8 cellular contexts compared by ENCODE assay signal in the genomic region with DNA sequence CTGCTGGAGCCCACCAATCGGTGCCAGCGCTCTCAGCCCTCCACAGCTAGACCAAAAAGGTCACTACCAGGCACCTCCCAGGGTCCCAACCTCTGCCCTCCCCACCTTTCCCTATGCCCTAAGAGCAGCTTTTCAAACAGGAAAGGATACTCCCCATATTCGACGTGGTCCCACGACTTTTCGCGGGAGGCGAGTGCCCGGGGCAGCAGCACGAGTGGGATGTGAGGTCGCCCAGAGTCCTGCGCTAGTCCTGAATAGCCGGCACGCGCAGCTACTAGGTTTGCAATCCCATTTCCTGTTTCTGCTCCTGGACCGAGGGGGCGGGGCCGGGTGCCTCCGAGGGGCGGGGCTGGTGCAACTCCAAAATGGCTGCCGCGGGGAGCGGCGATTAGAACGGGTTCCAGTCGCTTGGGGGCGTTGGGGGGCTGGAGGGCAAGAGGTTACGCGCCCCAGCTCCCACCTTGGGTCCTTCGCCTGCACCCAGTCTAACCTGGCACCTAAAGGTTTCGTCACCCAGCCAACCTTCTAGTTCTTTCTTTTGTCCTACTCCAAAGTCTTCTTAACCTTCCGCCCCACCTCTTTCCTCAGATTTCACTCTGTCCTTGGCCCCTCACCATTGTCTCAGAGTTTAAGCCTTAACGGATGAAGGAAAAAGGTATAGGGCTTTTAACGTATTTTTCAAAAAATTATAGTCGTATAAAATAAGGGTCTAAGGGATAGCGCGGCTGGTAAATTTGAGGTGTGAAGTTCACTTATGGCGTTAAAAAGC.
DNase-seq lines count a peak whose midpoint lies in the region; ATAC-seq and TF ChIP-seq lines count a peak whose summit lies in the region.

No MANE protein-coding gene starts in this region.

- H2AFZ ChIP-seq in SK-N-SH (ENCODE audit: low read depth), result no peak overlapping the region
- H2AFZ ChIP-seq in Karpas-422 (ENCODE audit: low read length), result no peak overlapping the region

- WGBS in SK-N-SH (ENCODE audit: low lambda C conversion rate), result 47% methylated on average over 27 of the region's 38 CpGs

- H3K9me2 ChIP-seq in SK-N-SH (no peaks in the 10 kb centered on the region), Karpas-422 (replicated peaks; ENCODE audit: insufficient read depth, low read length) (no peaks in the 10 kb centered on the region)

- no peaks in the 10 kb centered on the region for H3K4me1 ChIP-seq in SK-N-SH (ENCODE audit: control insufficient read depth in 1 of 2, insufficient read depth in 2 of 2, low read depth in 1 of 2, low read length in 1 of 2)
- no peaks in the 10 kb centered on the region for H3K4me1 ChIP-seq in Karpas-422 (ENCODE audit: low read length)

- POLR2A ChIA-PET in SK-N-SH (lab: Yijun Ruan, JAX), result no interaction called here

- H3K9me3 ChIP-seq in SK-N-SH (no peaks in the 10 kb centered on the region), Karpas-422 (ENCODE audit: low read length) (no peaks in the 10 kb centered on the region)

- H3K4me2 ChIP-seq in SK-N-SH (0 out of 2 replicates have a peak overlapping the region, but pooled peaks have one; percentile 15), Karpas-422 (ENCODE audit: low read depth, low read length, poor library complexity, severe bottlenecking) (no peak overlapping the region)

- H3K4me3 ChIP-seq in SK-N-SH (ENCODE audit: low read depth in 2 of 2, low read length in 1 of 2) (no peak overlapping the region), Karpas-422 (ENCODE audit: low read length) (no peak overlapping the region)

- no peaks in the 10 kb centered on the region for H3K27me3 ChIP-seq in SK-N-SH (ENCODE audit: insufficient read depth)
- no peaks in the 10 kb centered on the region for H3K27me3 ChIP-seq in Karpas-422 (ENCODE audit: low read length)

- no peaks in the 10 kb centered on the region for H3K9me3 Mint-ChIP-seq in activated T-cell treated with anti-CD3 and anti-CD28 coated beads, Interleukin-2, amount 50 U/mL, for 4 hours
- H3K9me3 Mint-ChIP-seq in stimulated activated naive CD8-positive, alpha-beta T cell treated with anti-CD3 and anti-CD28 coated beads, Interleukin-15, Interleukin-2, amounts not matched to agents 100 ng/mL and 50 ng/mL, for 24 hours, result no peaks in the 10 kb centered on the region

- H3K79me2 ChIP-seq in SK-N-SH (ENCODE audit: insufficient read depth), result no peaks in the 10 kb centered on the region
- no peaks in the 10 kb centered on the region for H3K79me2 ChIP-seq in Karpas-422 (ENCODE audit: low read length)

- TF ChIP-seq EP300 in SK-N-SH (IDR thresholded peaks at IDR 0.05; ENCODE audit: borderline replicate concordance in 1 of 2, low read depth in 1 of 2, low read length in 1 of 2), result no peak

- H3K36me3 ChIP-seq in SK-N-SH (replicated peaks in 1 of 2; ENCODE audit: control insufficient read depth in 1 of 2, insufficient read depth in 2 of 2, low read length in 1 of 2) (no peaks in the 10 kb centered on the region), Karpas-422 (ENCODE audit: insufficient read depth, low read length) (no peaks in the 10 kb centered on the region)

- H4K20me1 ChIP-seq in SK-N-SH (ENCODE audit: insufficient read depth), result no peaks in the 10 kb centered on the region
- H4K20me1 ChIP-seq in Karpas-422 (ENCODE audit: insufficient read depth, low read depth, low read length), result no peaks in the 10 kb centered on the region

- H3K27ac Mint-ChIP-seq in stimulated activated naive CD8-positive, alpha-beta T cell treated with anti-CD3 and anti-CD28 coated beads, Interleukin-15, Interleukin-2, amounts not matched to agents 100 ng/mL and 50 ng/mL, for 24 hours, result no peak overlapping the region

- H3K27ac ChIP-seq in SK-N-SH (ENCODE audit: low read depth in 2 of 2, low read length in 1 of 2) (no peak overlapping the region), Karpas-422 (ENCODE audit: low read length) (no peak overlapping the region), caudate nucleus (ENCODE audit: low read depth, low read length) (no peak overlapping the region)

- TF ChIP-seq CTCF in SK-N-SH (IDR thresholded peaks at IDR 0.05), result no peak

- DNase-seq in SK-N-SH (peak; percentile 35), islet precursor cell (peak; percentile 86), Karpas-422 (no peak), RKO (ENCODE audit: low spot score) (no peak), caudate nucleus (lab: John Stamatoyannopoulos, UW) (no peak)
- no peak for DNase-seq in activated T-cell treated with anti-CD3 and anti-CD28 coated beads, Interleukin-2, amount 50 U/mL, for 4 hours

- no peaks in the 10 kb centered on the region for H3K4me1 Mint-ChIP-seq in activated T-cell treated with anti-CD3 and anti-CD28 coated beads, Interleukin-2, amount 50 U/mL, for 4 hours (ENCODE audit: low read depth)
- no peaks in the 10 kb centered on the region for H3K4me1 Mint-ChIP-seq in stimulated activated naive CD8-positive, alpha-beta T cell treated with anti-CD3 and anti-CD28 coated beads, Interleukin-15, Interleukin-2, amounts not matched to agents 100 ng/mL and 50 ng/mL, for 24 hours (ENCODE audit: low read depth)

- H3K4me3 Mint-ChIP-seq in activated T-cell treated with anti-CD3 and anti-CD28 coated beads, Interleukin-2, amount 50 U/mL, for 4 hours, result peak overlapping the region; percentile 54
- peak overlapping the region; percentile 17 for H3K4me3 Mint-ChIP-seq in stimulated activated naive CD8-positive, alpha-beta T cell treated with anti-CD3 and anti-CD28 coated beads, Interleukin-15, Interleukin-2, amounts not matched to agents 100 ng/mL and 50 ng/mL, for 24 hours

- CTCF ChIA-PET in SK-N-SH (lab: Yijun Ruan, JAX), result interaction anchor here (0.9 kb wide), 1 partner anchor 9 kb away, joined by 3 read pairs; no protein-coding TSS in a partner anchor

- TF ChIP-seq RAD21 in SK-N-SH (IDR thresholded peaks at IDR 0.05; ENCODE audit: low read length), result no peak

- H3K36me3 Mint-ChIP-seq in activated T-cell treated with anti-CD3 and anti-CD28 coated beads, Interleukin-2, amount 50 U/mL, for 4 hours (ENCODE audit: insufficient read depth), result no peaks in the 10 kb centered on the region
- no peaks in the 10 kb centered on the region for H3K36me3 Mint-ChIP-seq in stimulated activated naive CD8-positive, alpha-beta T cell treated with anti-CD3 and anti-CD28 coated beads, Interleukin-15, Interleukin-2, amounts not matched to agents 100 ng/mL and 50 ng/mL, for 24 hours (ENCODE audit: low read depth)

- ATAC-seq in SK-N-SH treated with all-trans-retinoic acid at 6 μM for 48 hours, result no peak
- ATAC-seq in activated T-cell treated with anti-CD3 and anti-CD28 coated beads, Interleukin-2, amount 50 U/mL, for 4 hours, result no peak

- H3K27me3 Mint-ChIP-seq in activated T-cell treated with anti-CD3 and anti-CD28 coated beads, Interleukin-2, amount 50 U/mL, for 4 hours (ENCODE audit: low read depth), result no peaks in the 10 kb centered on the region
- no peaks in the 10 kb centered on the region for H3K27me3 Mint-ChIP-seq in stimulated activated naive CD8-positive, alpha-beta T cell treated with anti-CD3 and anti-CD28 coated beads, Interleukin-15, Interleukin-2, amounts not matched to agents 100 ng/mL and 50 ng/mL, for 24 hours

- H3K9ac ChIP-seq in SK-N-SH, result no peak overlapping the region
- no peak overlapping the region for H3K9ac ChIP-seq in Karpas-422 (ENCODE audit: low read length)

- H3F3A ChIP-seq in SK-N-SH (replicated peaks; ENCODE audit: insufficient read depth), result no peaks in the 10 kb centered on the region

TF ChIP-seq in SK-N-SH, 30 proteins besides CTCF, POLR2A, EP300 and RAD21:
- TF ChIP-seq, protein P1, sequence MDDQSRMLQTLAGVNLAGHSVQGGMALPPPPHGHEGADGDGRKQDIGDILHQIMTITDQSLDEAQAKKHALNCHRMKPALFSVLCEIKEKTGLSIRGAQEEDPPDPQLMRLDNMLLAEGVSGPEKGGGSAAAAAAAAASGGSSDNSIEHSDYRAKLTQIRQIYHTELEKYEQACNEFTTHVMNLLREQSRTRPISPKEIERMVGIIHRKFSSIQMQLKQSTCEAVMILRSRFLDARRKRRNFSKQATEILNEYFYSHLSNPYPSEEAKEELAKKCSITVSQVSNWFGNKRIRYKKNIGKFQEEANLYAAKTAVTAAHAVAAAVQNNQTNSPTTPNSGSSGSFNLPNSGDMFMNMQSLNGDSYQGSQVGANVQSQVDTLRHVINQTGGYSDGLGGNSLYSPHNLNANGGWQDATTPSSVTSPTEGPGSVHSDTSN (IDR thresholded peaks at IDR 0.05), result no peak
- no peak for TF ChIP-seq FOXM1 (IDR thresholded peaks at IDR 0.05; ENCODE audit: low read depth)
- no peak for TF ChIP-seq IRF3 (IDR thresholded peaks at IDR 0.05; ENCODE audit: low read depth, low read length)

TF ChIP-seq in SK-N-SH treated with all-trans-retinoic acid at 6 μM for 48 hours, 23 proteins besides CTCF, POLR2A, EP300 and RAD21 (continues in another document):
- TF ChIP-seq ISL1 (CRISPR knock-in tag; IDR thresholded peaks at IDR 0.05), result no peak
- TF ChIP-seq ZNF70 (CRISPR knock-in tag; IDR thresholded peaks at IDR 0.05), result no peak
- no peak for TF ChIP-seq GLIS3 (CRISPR knock-in tag; IDR thresholded peaks at IDR 0.05)
- TF ChIP-seq CSDC2 (CRISPR knock-in tag; IDR thresholded peaks at IDR 0.05), result no peak
- TF ChIP-seq, protein P2, sequence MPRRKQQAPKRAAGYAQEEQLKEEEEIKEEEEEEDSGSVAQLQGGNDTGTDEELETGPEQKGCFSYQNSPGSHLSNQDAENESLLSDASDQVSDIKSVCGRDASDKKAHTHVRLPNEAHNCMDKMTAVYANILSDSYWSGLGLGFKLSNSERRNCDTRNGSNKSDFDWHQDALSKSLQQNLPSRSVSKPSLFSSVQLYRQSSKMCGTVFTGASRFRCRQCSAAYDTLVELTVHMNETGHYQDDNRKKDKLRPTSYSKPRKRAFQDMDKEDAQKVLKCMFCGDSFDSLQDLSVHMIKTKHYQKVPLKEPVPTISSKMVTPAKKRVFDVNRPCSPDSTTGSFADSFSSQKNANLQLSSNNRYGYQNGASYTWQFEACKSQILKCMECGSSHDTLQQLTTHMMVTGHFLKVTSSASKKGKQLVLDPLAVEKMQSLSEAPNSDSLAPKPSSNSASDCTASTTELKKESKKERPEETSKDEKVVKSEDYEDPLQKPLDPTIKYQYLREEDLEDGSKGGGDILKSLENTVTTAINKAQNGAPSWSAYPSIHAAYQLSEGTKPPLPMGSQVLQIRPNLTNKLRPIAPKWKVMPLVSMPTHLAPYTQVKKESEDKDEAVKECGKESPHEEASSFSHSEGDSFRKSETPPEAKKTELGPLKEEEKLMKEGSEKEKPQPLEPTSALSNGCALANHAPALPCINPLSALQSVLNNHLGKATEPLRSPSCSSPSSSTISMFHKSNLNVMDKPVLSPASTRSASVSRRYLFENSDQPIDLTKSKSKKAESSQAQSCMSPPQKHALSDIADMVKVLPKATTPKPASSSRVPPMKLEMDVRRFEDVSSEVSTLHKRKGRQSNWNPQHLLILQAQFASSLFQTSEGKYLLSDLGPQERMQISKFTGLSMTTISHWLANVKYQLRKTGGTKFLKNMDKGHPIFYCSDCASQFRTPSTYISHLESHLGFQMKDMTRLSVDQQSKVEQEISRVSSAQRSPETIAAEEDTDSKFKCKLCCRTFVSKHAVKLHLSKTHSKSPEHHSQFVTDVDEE (CRISPR knock-in tag; IDR thresholded peaks at IDR 0.05), result no peak
- TF ChIP-seq ZFP30 (CRISPR knock-in tag; IDR thresholded peaks at IDR 0.05), result no peak
- no peak for TF ChIP-seq TCF4 (CRISPR knock-in tag; IDR thresholded peaks at IDR 0.05; ENCODE audit: borderline replicate concordance)
- no peak for TF ChIP-seq ZNF565 (CRISPR knock-in tag; conservative IDR thresholded peaks at IDR 0.05; ENCODE audit: low read depth)
- TF ChIP-seq SNAI2 (CRISPR knock-in tag; IDR thresholded peaks at IDR 0.05), result no peak

Comparison
In these comparisons a context has a peak if more than half of its experiments do, and no peak if none do; other contexts are left out.
1. DNase-seq: peak in SK-N-SH (single experiment) and islet precursor cell (single experiment); none in activated T-cell treated with anti-CD3 and anti-CD28 coated beads, Interleukin-2, amount 50 U/mL, for 4 hours (single experiment), Karpas-422 (single experiment), RKO (single experiment) and caudate nucleus (0 of 61).